In genomic region chr10:88664142-88664541, GRCh38 we compare ENCODE assay signal across 8 cellular contexts. TPM values are rescaled to one million over a fixed set of nuclear protein-coding genes. Genes with fewer than 3 reads are reported as not detected.
"Had no signal": no experiment of that assay in that cellular context is flagged by ENCODE, and none has a peak within 500 bp of the region (broad histone marks: within the 10 kb centered on the region; RNA-seq: fewer than 3 reads in every experiment).

TSS of gene LIPF (plus strand) at chr10:88664442. CDS start at chr10:88667298, 2,856 bp downstream.

- ATAC-seq: GM23338, HepG2 had no signal

- H3K4me3 ChIP-seq: GM23338 had no signal

- H3K4me3 Mint-ChIP-seq: GM23338, H9, IgD-negative memory B cell had no signal

- H3K36me3 Mint-ChIP-seq: IgD-negative memory B cell had no signal

- H3K27ac Mint-ChIP-seq: GM23338, H9, IgD-negative memory B cell had no signal

- H3K27ac ChIP-seq: HL-60 had no signal

- H3K4me1 Mint-ChIP-seq: GM23338, H9 had no signal

- DNase-seq: H9, HCEC 1CT had no signal

RNA-seq across cellular contexts. Expression of gene LIPF, which starts in this region (rescaled TPM):
- total RNA-seq: GM23338, H1, H9, HepG2, HT1080 had no signal
- polyA plus RNA-seq: GM23338, H1, HepG2, IgD-negative memory B cell had no signal
